ENCODE assay signal across 14 cellular contexts in genomic region chr16:86994651-86995171, GRCh38.
DNase-seq lines count a peak whose midpoint lies in the region; ATAC-seq, FAIRE-seq and TF ChIP-seq lines count a peak whose summit lies in the region.
"Had no signal": no experiment of that assay in that cellular context is flagged by ENCODE, and none has a peak within 500 bp of the region (broad histone marks: within the 10 kb centered on the region; RNA-seq: fewer than 3 reads in every experiment).

No MANE protein-coding gene starts in this region.

- CTCF ChIA-PET in HepG2 (lab: Yijun Ruan, JAX; ENCODE audit: low intra/inter-chr PET ratio, low total read pairs): no interaction called here
- CTCF ChIA-PET in naive thymus-derived CD4-positive, alpha-beta T cell (lab: Charles Lee): no interaction called here
- CTCF ChIA-PET in CD8-positive, alpha-beta memory T cell (lab: Charles Lee): no interaction called here

- TF ChIP-seq CTCF in HepG2 (CRISPR knock-in tag; IDR thresholded peaks at IDR 0.05) (no peak), right lobe of liver (IDR thresholded peaks at IDR 0.05) (no peak), astrocyte (IDR thresholded peaks at IDR 0.05; ENCODE audit: insufficient read depth, low read depth, low read length) (no peak)

- no peak overlapping the region for H3K9ac ChIP-seq in HepG2 (ENCODE audit: insufficient read depth, low read depth, low read length)
- H3K9ac ChIP-seq in astrocyte (ENCODE audit: low read length): peak overlapping the region; percentile 59
- H3K9ac ChIP-seq: BLaER1 had no signal

- no peak for TF ChIP-seq POLR2A in HepG2 (IDR thresholded peaks at IDR 0.05; ENCODE audit: insufficient read depth in 1 of 2, low read depth in 2 of 2, low read length in 2 of 2)
- no peak for TF ChIP-seq POLR2A in right lobe of liver (IDR thresholded peaks at IDR 0.05)

- H3K27ac Mint-ChIP-seq in astrocyte (ENCODE audit: unreplicated experiment): peak overlapping the region; percentile 91
- H3K27ac Mint-ChIP-seq in naive thymus-derived CD4-positive, alpha-beta T cell: no peak overlapping the region
- peak overlapping the region in 1 of 8 donors; percentile 64 for H3K27ac Mint-ChIP-seq in CD8-positive, alpha-beta memory T cell
- H3K27ac Mint-ChIP-seq: immature natural killer cell had no signal

- H3K27me3 ChIP-seq in HepG2 (ENCODE audit: control insufficient read depth in 1 of 2, insufficient read depth in 2 of 2, low read length in 2 of 2) (peaks cover 6 to 53% of the 10 kb centered on the region in 2 experiments; a peak in 4 of 5 replicates), right lobe of liver (no peaks in the 10 kb centered on the region), astrocyte (ENCODE audit: insufficient read depth, low read length) (no peaks in the 10 kb centered on the region)
- no peaks in the 10 kb centered on the region for H3K27me3 ChIP-seq in naive thymus-derived CD4-positive, alpha-beta T cell (ENCODE audit: control insufficient read depth in 2 of 2, insufficient read depth in 2 of 2, low read length in 2 of 2)
- no peaks in the 10 kb centered on the region for H3K27me3 ChIP-seq in CD8-positive, alpha-beta memory T cell (ENCODE audit: insufficient read depth, low read length, poor library complexity, severe bottlenecking)
- H3K27me3 ChIP-seq: BLaER1, testis had no signal

- no peak for TF ChIP-seq RAD21 in HepG2 (CRISPR knock-in tag; IDR thresholded peaks at IDR 0.05)

- no peak for FAIRE-seq in HepG2 (lab: Jason Lieb, UNC)
- peak; percentile 80 for FAIRE-seq in astrocyte (lab: Jason Lieb, UNC)
- FAIRE-seq: GM18507 had no signal

- H3K27me3 Mint-ChIP-seq in astrocyte (ENCODE audit: low read depth, unreplicated experiment): peaks cover 3% of the 10 kb centered on the region
- H3K27me3 Mint-ChIP-seq in naive thymus-derived CD4-positive, alpha-beta T cell: peaks cover 2 to 65% (median 37%) of the 10 kb centered on the region in 5 donors
- peaks cover 9 to 36% of the 10 kb centered on the region in 2 donors for H3K27me3 Mint-ChIP-seq in CD8-positive, alpha-beta memory T cell

- H3K4me2 ChIP-seq in HepG2 (ENCODE audit: low read depth, low read length) (no peak overlapping the region), astrocyte (ENCODE audit: low read length) (peak overlapping the region; percentile 81)
- H3K4me2 ChIP-seq: BLaER1 had no signal

- H4K20me1 ChIP-seq in HepG2 (ENCODE audit: insufficient read depth, low read length) (no peaks in the 10 kb centered on the region), astrocyte (ENCODE audit: insufficient read depth, low read length) (no peaks in the 10 kb centered on the region)
- H4K20me1 ChIP-seq: BLaER1 had no signal

- TF ChIP-seq EP300 in HepG2 (IDR thresholded peaks at IDR 0.05; ENCODE audit: low read depth in 2 of 2, low read length in 2 of 2) (no peak), HepG2 (CRISPR knock-in tag; IDR thresholded peaks at IDR 0.05; ENCODE audit: borderline replicate concordance) (no peak)

- WGBS in HepG2 (ENCODE audit: low lambda C conversion rate): 0% methylated on average over 11 of the region's 12 CpGs
- 10% methylated on average over 11 of the region's 12 CpGs for WGBS in right lobe of liver (ENCODE audit: insufficient coverage, low coverage, low lambda C conversion rate, missing lambda C conversion rate)

- H3K36me3 ChIP-seq in HepG2 (replicated peaks in 1 of 2; ENCODE audit: control insufficient read depth in 1 of 2, insufficient read depth in 2 of 2, low read length in 2 of 2) (no peaks in the 10 kb centered on the region), right lobe of liver (no peaks in the 10 kb centered on the region), astrocyte (ENCODE audit: insufficient read depth, low read length) (no peaks in the 10 kb centered on the region)
- H3K36me3 ChIP-seq in naive thymus-derived CD4-positive, alpha-beta T cell (ENCODE audit: control insufficient read depth in 2 of 3, insufficient read depth in 3 of 3, low read length in 3 of 3): no peaks in the 10 kb centered on the region
- H3K36me3 ChIP-seq in CD8-positive, alpha-beta memory T cell (ENCODE audit: insufficient read depth, low read length): no peaks in the 10 kb centered on the region
- H3K36me3 ChIP-seq: BLaER1 had no signal

- DNase-seq in HepG2 (ENCODE audit: low spot score) (no peak), right lobe of liver (no peak), astrocyte (ENCODE audit: low read depth) (peak; percentile 99), iris pigment epithelial cell (ENCODE audit: low read depth) (peak; percentile 96), NCI-H146 treated with DMSO at 0.1 percent for 48 hours (lab: John Stamatoyannopoulos, UW; ENCODE audit: unreplicated experiment) (no peak), DMS153 treated with DMSO at 0.1 percent for 48 hours (lab: John Stamatoyannopoulos, UW; ENCODE audit: unreplicated experiment) (no peak)
- no peak for DNase-seq in naive thymus-derived CD4-positive, alpha-beta T cell
- DNase-seq in CD8-positive, alpha-beta memory T cell: no peak
- DNase-seq: activated CD4-positive, alpha-beta T cell treated with anti-CD3 and anti-CD28 coated beads, Interleukin-2, amount 50 U/mL, for 1 hour; immature natural killer cell; testis had no signal

- H2AFZ ChIP-seq in HepG2 (ENCODE audit: low read length) (no peak overlapping the region), astrocyte (ENCODE audit: low read depth, low read length) (peak overlapping the region; percentile 69)

- H3K4me3 ChIP-seq in HepG2 (replicated peaks in 1 of 3; ENCODE audit: insufficient read depth in 1 of 3, low read depth in 2 of 3, low read length in 3 of 3) (no peak overlapping the region), right lobe of liver (no peak overlapping the region), astrocyte (ENCODE audit: insufficient read depth, low read depth, low read length) (peak overlapping the region; percentile 32)
- H3K4me3 ChIP-seq in naive thymus-derived CD4-positive, alpha-beta T cell (ENCODE audit: low read length): no peak overlapping the region
- H3K4me3 ChIP-seq in CD8-positive, alpha-beta memory T cell (ENCODE audit: low read length): no peak overlapping the region
- H3K4me3 ChIP-seq: BLaER1, testis had no signal

- POLR2A ChIA-PET in HepG2 (lab: Yijun Ruan, JAX): no interaction called here
- POLR2A ChIA-PET in naive thymus-derived CD4-positive, alpha-beta T cell (lab: Charles Lee): no interaction called here
- POLR2A ChIA-PET in CD8-positive, alpha-beta memory T cell (lab: Charles Lee): no interaction called here

- in situ Hi-C loops in HepG2 (cut with HindIII; ENCODE audit: extremely low pct_ligation_motif_present, low pct_unique_long_range_greater_than_20kb): no loop called here

- intact Hi-C loops in HepG2 (cut with micrococcal nuclease; ENCODE audit: unreplicated experiment): no loop called here
- intact Hi-C loops in right lobe of liver (cut with DNase I): no loop called here
- intact Hi-C loops in naive thymus-derived CD4-positive, alpha-beta T cell (cut with micrococcal nuclease): no loop called here

- no TSS peak for BruUV-seq in HepG2 (replicated peaks; lab: Mats Ljungman, UMichigan)

- peak overlapping the region; percentile 52 for H3K4me3 Mint-ChIP-seq in astrocyte (ENCODE audit: unreplicated experiment)
- H3K4me3 Mint-ChIP-seq in naive thymus-derived CD4-positive, alpha-beta T cell: no peak overlapping the region
- H3K4me3 Mint-ChIP-seq in CD8-positive, alpha-beta memory T cell: no peak overlapping the region
- H3K4me3 Mint-ChIP-seq: immature natural killer cell had no signal

- H3K4me1 ChIP-seq in HepG2 (ENCODE audit: insufficient read depth, low read length): peaks cover 3% of the 10 kb centered on the region
- H3K4me1 ChIP-seq in right lobe of liver: no peaks in the 10 kb centered on the region
- H3K4me1 ChIP-seq in astrocyte (ENCODE audit: insufficient read depth, low read length): peaks cover 33% of the 10 kb centered on the region
- no peaks in the 10 kb centered on the region for H3K4me1 ChIP-seq in naive thymus-derived CD4-positive, alpha-beta T cell (ENCODE audit: control insufficient read depth in 2 of 2, insufficient read depth in 2 of 2, low read length in 2 of 2)
- no peaks in the 10 kb centered on the region for H3K4me1 ChIP-seq in CD8-positive, alpha-beta memory T cell (ENCODE audit: insufficient read depth, low read length)
- H3K4me1 ChIP-seq: testis had no signal

- no peaks in the 10 kb centered on the region for H3K9me3 ChIP-seq in HepG2 (ENCODE audit: low read length)
- no peaks in the 10 kb centered on the region for H3K9me3 ChIP-seq in right lobe of liver
- peaks cover 3% of the 10 kb centered on the region for H3K9me3 ChIP-seq in astrocyte (ENCODE audit: insufficient read depth, low read depth, low read length)
- H3K9me3 ChIP-seq in naive thymus-derived CD4-positive, alpha-beta T cell (ENCODE audit: control insufficient read depth in 2 of 3, low read length in 3 of 3): no peaks in the 10 kb centered on the region
- no peaks in the 10 kb centered on the region for H3K9me3 ChIP-seq in CD8-positive, alpha-beta memory T cell (ENCODE audit: low read length)
- H3K9me3 ChIP-seq: BLaER1, testis had no signal

- ATAC-seq in HepG2: peak; percentile 56
- ATAC-seq in right lobe of liver: no peak
- no peak for ATAC-seq in naive thymus-derived CD4-positive, alpha-beta T cell

- H3K79me2 ChIP-seq in HepG2 (ENCODE audit: insufficient read depth, low read length): no peaks in the 10 kb centered on the region
- H3K79me2 ChIP-seq in astrocyte (ENCODE audit: insufficient read depth, low read length): no peaks in the 10 kb centered on the region

- H3K27ac ChIP-seq in HepG2 (ENCODE audit: extremely low read length, insufficient read depth, low read length): no peak overlapping the region
- H3K27ac ChIP-seq in right lobe of liver: no peak overlapping the region
- H3K27ac ChIP-seq in astrocyte (ENCODE audit: low read depth, low read length): peak overlapping the region; percentile 70
- no peak overlapping the region for H3K27ac ChIP-seq in naive thymus-derived CD4-positive, alpha-beta T cell (ENCODE audit: low read depth, low read length)
- H3K27ac ChIP-seq in CD8-positive, alpha-beta memory T cell (ENCODE audit: low read depth, low read length): no peak overlapping the region
- H3K27ac ChIP-seq: BLaER1, testis had no signal

- H3K36me3 Mint-ChIP-seq in astrocyte (ENCODE audit: low read depth, unreplicated experiment): no peaks in the 10 kb centered on the region
- peaks cover 0 to 3% (median 0%) of the 10 kb centered on the region in 5 donors for H3K36me3 Mint-ChIP-seq in naive thymus-derived CD4-positive, alpha-beta T cell
- H3K36me3 Mint-ChIP-seq in CD8-positive, alpha-beta memory T cell: no peaks in the 10 kb centered on the region
- H3K36me3 Mint-ChIP-seq: brain, immature natural killer cell had no signal

- H3K9me3 Mint-ChIP-seq in astrocyte (ENCODE audit: unreplicated experiment): no peaks in the 10 kb centered on the region
- peaks cover 0 to 12% (median 0%) of the 10 kb centered on the region in 11 donors for H3K9me3 Mint-ChIP-seq in naive thymus-derived CD4-positive, alpha-beta T cell
- peaks cover 0 to 2% (median 0%) of the 10 kb centered on the region in 5 donors for H3K9me3 Mint-ChIP-seq in CD8-positive, alpha-beta memory T cell

- H3K4me1 Mint-ChIP-seq in astrocyte (ENCODE audit: low read depth, unreplicated experiment): peaks cover 39% of the 10 kb centered on the region
- peaks cover 0 to 10% (median 4%) of the 10 kb centered on the region in 7 donors for H3K4me1 Mint-ChIP-seq in naive thymus-derived CD4-positive, alpha-beta T cell
- H3K4me1 Mint-ChIP-seq in CD8-positive, alpha-beta memory T cell: peaks cover 0 to 5% (median 4%) of the 10 kb centered on the region in 3 donors

TF ChIP-seq in HepG2, 621 proteins besides CTCF, POLR2A, EP300 and RAD21 (continues in another document):
- TF ChIP-seq ZNF33A (CRISPR knock-in tag; IDR thresholded peaks at IDR 0.05; ENCODE audit: borderline replicate concordance): no peak

Comparison
In these comparisons a context has a peak if more than half of its experiments do, and no peak if none do; other contexts are left out.
1. DNase-seq: peak in astrocyte (single experiment) and iris pigment epithelial cell (single experiment); none in HepG2 (single experiment), right lobe of liver (0 of 3), naive thymus-derived CD4-positive, alpha-beta T cell (0 of 9), CD8-positive, alpha-beta memory T cell (0 of 5), NCI-H146 treated with DMSO at 0.1 percent for 48 hours (single experiment) and DMS153 treated with DMSO at 0.1 percent for 48 hours (single experiment).